In the genomic region with DNA sequence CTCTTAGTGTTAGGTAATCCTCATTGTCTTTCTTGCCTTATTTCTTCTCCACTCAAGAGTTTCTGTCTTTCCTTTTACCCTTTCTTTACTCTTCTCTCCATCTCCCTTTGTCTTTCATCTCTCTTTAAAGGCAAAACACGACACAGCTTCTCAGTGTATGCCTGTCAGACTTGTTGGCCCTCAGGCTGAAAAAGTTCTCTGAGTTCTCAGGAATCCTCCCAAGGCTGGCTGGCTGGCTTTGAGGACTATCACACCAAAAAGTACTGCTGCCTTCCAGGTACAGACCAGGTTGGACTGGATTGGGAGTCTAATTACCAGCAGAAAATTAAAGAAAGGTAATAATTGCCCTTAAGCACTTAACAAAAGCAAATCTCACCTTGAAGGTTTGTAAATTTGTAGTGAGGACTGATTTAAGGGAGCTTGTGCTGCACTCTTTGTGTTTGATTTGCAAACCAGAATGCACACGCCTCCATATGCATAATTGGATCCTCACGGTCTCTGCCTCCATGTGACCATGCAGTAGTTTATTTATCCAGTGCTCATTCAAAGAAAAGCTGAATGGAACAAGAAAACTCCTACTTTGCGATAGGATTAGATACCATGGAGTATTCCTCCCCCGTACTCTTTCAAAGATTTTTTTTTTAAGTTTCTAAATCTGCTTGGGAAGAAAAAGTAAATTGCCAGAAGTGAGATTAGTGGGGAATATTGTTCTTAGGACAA, we compare ENCODE assay signal across 1 cellular context.
TF ChIP-seq lines count a peak whose summit lies in the region.

No MANE protein-coding gene starts in this region.

TF ChIP-seq in GM23338, 12 proteins besides CTCF, POLR2A, EP300 and RAD21 (continued from another document):
- TF ChIP-seq, protein P1, sequence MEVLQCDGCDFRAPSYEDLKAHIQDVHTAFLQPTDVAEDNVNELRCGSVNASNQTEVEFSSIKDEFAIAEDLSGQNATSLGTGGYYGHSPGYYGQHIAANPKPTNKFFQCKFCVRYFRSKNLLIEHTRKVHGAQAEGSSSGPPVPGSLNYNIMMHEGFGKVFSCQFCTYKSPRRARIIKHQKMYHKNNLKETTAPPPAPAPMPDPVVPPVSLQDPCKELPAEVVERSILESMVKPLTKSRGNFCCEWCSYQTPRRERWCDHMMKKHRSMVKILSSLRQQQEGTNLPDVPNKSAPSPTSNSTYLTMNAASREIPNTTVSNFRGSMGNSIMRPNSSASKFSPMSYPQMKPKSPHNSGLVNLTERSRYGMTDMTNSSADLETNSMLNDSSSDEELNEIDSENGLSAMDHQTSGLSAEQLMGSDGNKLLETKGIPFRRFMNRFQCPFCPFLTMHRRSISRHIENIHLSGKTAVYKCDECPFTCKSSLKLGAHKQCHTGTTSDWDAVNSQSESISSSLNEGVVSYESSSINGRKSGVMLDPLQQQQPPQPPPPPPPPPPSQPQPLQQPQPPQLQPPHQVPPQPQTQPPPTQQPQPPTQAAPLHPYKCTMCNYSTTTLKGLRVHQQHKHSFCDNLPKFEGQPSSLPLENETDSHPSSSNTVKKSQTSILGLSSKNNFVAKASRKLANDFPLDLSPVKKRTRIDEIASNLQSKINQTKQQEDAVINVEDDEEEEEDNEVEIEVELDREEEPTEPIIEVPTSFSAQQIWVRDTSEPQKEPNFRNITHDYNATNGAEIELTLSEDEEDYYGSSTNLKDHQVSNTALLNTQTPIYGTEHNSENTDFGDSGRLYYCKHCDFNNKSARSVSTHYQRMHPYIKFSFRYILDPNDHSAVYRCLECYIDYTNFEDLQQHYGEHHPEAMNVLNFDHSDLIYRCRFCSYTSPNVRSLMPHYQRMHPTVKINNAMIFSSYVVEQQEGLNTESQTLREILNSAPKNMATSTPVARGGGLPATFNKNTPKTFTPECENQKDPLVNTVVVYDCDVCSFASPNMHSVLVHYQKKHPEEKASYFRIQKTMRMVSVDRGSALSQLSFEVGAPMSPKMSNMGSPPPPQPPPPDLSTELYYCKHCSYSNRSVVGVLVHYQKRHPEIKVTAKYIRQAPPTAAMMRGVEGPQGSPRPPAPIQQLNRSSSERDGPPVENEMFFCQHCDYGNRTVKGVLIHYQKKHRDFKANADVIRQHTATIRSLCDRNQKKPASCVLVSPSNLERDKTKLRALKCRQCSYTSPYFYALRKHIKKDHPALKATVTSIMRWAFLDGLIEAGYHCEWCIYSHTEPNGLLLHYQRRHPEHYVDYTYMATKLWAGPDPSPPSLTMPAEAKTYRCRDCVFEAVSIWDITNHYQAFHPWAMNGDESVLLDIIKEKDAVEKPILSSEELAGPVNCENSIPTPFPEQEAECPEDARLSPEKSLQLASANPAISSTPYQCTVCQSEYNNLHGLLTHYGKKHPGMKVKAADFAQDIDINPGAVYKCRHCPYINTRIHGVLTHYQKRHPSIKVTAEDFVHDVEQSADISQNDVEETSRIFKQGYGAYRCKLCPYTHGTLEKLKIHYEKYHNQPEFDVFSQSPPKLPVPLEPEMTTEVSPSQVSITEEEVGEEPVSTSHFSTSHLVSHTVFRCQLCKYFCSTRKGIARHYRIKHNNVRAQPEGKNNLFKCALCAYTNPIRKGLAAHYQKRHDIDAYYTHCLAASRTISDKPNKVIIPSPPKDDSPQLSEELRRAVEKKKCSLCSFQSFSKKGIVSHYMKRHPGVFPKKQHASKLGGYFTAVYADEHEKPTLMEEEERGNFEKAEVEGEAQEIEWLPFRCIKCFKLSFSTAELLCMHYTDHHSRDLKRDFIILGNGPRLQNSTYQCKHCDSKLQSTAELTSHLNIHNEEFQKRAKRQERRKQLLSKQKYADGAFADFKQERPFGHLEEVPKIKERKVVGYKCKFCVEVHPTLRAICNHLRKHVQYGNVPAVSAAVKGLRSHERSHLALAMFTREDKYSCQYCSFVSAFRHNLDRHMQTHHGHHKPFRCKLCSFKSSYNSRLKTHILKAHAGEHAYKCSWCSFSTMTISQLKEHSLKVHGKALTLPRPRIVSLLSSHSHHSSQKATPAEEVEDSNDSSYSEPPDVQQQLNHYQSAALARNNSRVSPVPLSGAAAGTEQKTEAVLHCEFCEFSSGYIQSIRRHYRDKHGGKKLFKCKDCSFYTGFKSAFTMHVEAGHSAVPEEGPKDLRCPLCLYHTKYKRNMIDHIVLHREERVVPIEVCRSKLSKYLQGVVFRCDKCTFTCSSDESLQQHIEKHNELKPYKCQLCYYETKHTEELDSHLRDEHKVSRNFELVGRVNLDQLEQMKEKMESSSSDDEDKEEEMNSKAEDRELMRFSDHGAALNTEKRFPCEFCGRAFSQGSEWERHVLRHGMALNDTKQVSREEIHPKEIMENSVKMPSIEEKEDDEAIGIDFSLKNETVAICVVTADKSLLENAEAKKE (CRISPR knock-in tag; IDR thresholded peaks at IDR 0.05), result no peak
- TF ChIP-seq, protein P2, sequence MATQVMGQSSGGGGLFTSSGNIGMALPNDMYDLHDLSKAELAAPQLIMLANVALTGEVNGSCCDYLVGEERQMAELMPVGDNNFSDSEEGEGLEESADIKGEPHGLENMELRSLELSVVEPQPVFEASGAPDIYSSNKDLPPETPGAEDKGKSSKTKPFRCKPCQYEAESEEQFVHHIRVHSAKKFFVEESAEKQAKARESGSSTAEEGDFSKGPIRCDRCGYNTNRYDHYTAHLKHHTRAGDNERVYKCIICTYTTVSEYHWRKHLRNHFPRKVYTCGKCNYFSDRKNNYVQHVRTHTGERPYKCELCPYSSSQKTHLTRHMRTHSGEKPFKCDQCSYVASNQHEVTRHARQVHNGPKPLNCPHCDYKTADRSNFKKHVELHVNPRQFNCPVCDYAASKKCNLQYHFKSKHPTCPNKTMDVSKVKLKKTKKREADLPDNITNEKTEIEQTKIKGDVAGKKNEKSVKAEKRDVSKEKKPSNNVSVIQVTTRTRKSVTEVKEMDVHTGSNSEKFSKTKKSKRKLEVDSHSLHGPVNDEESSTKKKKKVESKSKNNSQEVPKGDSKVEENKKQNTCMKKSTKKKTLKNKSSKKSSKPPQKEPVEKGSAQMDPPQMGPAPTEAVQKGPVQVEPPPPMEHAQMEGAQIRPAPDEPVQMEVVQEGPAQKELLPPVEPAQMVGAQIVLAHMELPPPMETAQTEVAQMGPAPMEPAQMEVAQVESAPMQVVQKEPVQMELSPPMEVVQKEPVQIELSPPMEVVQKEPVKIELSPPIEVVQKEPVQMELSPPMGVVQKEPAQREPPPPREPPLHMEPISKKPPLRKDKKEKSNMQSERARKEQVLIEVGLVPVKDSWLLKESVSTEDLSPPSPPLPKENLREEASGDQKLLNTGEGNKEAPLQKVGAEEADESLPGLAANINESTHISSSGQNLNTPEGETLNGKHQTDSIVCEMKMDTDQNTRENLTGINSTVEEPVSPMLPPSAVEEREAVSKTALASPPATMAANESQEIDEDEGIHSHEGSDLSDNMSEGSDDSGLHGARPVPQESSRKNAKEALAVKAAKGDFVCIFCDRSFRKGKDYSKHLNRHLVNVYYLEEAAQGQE (IDR thresholded peaks at IDR 0.05; ENCODE audit: unreplicated experiment), result no peak
- TF ChIP-seq JUNB (IDR thresholded peaks at IDR 0.05; ENCODE audit: unreplicated experiment), result no peak
